ENCODE assay signal across 15 cellular contexts in genomic region chr9:42160299-42160698, GRCh38. TPM values are rescaled to one million over a fixed set of nuclear protein-coding genes. Genes with fewer than 3 reads are reported as not detected.
DNase-seq lines count a peak whose midpoint lies in the region; TF ChIP-seq lines count a peak whose summit lies in the region.
"Not testable (repeated sequence)": the region's sequence is repeated elsewhere in the genome, so short reads cannot be mapped to it uniquely, and the experiment has no call there.
"Had no signal": no experiment of that assay in that cellular context is flagged by ENCODE, and none has a peak within 500 bp of the region (broad histone marks: within the 10 kb centered on the region; RNA-seq: fewer than 3 reads in every experiment).

No MANE protein-coding gene starts in this region.

- not testable (repeated sequence) for H2BK120ac ChIP-seq in neuronal stem cell (ENCODE audit: low read depth, low read length)

- not testable (repeated sequence) for H3K14ac ChIP-seq in neuronal stem cell (ENCODE audit: low read length)

- not testable (repeated sequence) for H3K27me3 ChIP-seq in A673 (replicated peaks; ENCODE audit: insufficient read depth, low read depth, low read length, poor library complexity); neuronal stem cell (ENCODE audit: control insufficient read depth in 3 of 3, insufficient read depth in 3 of 3, low read depth in 1 of 3, low read length in 3 of 3)

- not testable (repeated sequence) for H2AK5ac ChIP-seq in neuronal stem cell (ENCODE audit: low read depth, low read length)

- H3K4me2 ChIP-seq in OCI-LY7 (ENCODE audit: low read length); neuronal stem cell (ENCODE audit: insufficient read depth, low read length, poor library complexity, severe bottlenecking): not testable (repeated sequence)

- DNase-seq in A673 (ENCODE audit: low spot score) (peak; percentile 0), M059J (ENCODE audit: low read depth) (peak; percentile 3), OCI-LY7 (ENCODE audit: low spot score) (peak; percentile 3), astrocyte of the spinal cord (ENCODE audit: low read depth, low spot score) (peak; percentile 3), epithelial cell of esophagus (ENCODE audit: low read depth) (peak; percentile 11), iPS-NIHi7 (ENCODE audit: extremely low spot score) (peak; percentile 7), neuronal stem cell (ENCODE audit: low spot score) (peak; percentile 3)

- H4K20me1 ChIP-seq in OCI-LY7 (ENCODE audit: insufficient read depth, low read length), result not testable (repeated sequence)

- not testable (repeated sequence) for H4K8ac ChIP-seq in neuronal stem cell (ENCODE audit: low read depth, low read length)

- not testable (repeated sequence) for H4K91ac ChIP-seq in neuronal stem cell (ENCODE audit: low read depth, low read length, poor library complexity)

- not testable (repeated sequence) for H3K9me3 ChIP-seq in A673 (ENCODE audit: low read depth, low read length, poor library complexity, severe bottlenecking); OCI-LY7 (ENCODE audit: low read length); neuronal stem cell (replicated peaks in 1 of 2; ENCODE audit: control insufficient read depth in 2 of 2, insufficient read depth in 1 of 2, low read depth in 1 of 2, low read length in 2 of 2)

- not testable (repeated sequence) for H2BK15ac ChIP-seq in neuronal stem cell (ENCODE audit: low read length)

- H3K23ac ChIP-seq in neuronal stem cell (ENCODE audit: low read depth, low read length, poor library complexity), result not testable (repeated sequence)

- not testable (repeated sequence) for H2BK5ac ChIP-seq in neuronal stem cell (ENCODE audit: low read length)

- not testable (repeated sequence) for H3K4me3 ChIP-seq in A673 (ENCODE audit: low read depth, low read length, poor library complexity, severe bottlenecking); OCI-LY7 (ENCODE audit: low read depth, low read length, poor library complexity, severe bottlenecking); astrocyte of the spinal cord (ENCODE audit: low read depth, low read length); epithelial cell of esophagus (ENCODE audit: low read length); neuronal stem cell (ENCODE audit: low read length in 2 of 2)

- not testable (repeated sequence) for H3K18ac ChIP-seq in neuronal stem cell (ENCODE audit: low read length)

- H3K36me3 ChIP-seq in A673 (ENCODE audit: insufficient read depth, low read length, poor library complexity, severe bottlenecking); OCI-LY7 (ENCODE audit: insufficient read depth, low read length); neuronal stem cell (replicated peaks in 1 of 2; ENCODE audit: control insufficient read depth in 2 of 2, insufficient read depth in 2 of 2, low read length in 2 of 2): not testable (repeated sequence)

- not testable (repeated sequence) for H3K27ac ChIP-seq in A673 (ENCODE audit: low read depth, low read length, poor library complexity, severe bottlenecking); OCI-LY7 (ENCODE audit: low read depth, low read length, poor library complexity, severe bottlenecking); neuronal stem cell (replicated peaks; ENCODE audit: low read length)

- H3K9me2 ChIP-seq in OCI-LY7 (ENCODE audit: insufficient read depth, low read length), result not testable (repeated sequence)

- not testable (repeated sequence) for BruUV-seq in A673 (replicated peaks; lab: Mats Ljungman, UMichigan); OCI-LY7 (replicated peaks; lab: Mats Ljungman, UMichigan)

- not testable (repeated sequence) for H3K79me2 ChIP-seq in OCI-LY7 (ENCODE audit: insufficient read depth, low read depth, low read length)

- H3K9ac ChIP-seq in neuronal stem cell (ENCODE audit: low read depth, low read length, poor library complexity), result not testable (repeated sequence)

- in situ Hi-C loops in astrocyte of the spinal cord (cut with HindIII; ENCODE audit: low sequenced_read_pairs), result not testable (repeated sequence)

- intact Hi-C loops in A673 (cut with micrococcal nuclease; ENCODE audit: unreplicated experiment); OCI-LY7 (cut with micrococcal nuclease; ENCODE audit: unreplicated experiment): not testable (repeated sequence)

- H3K79me1 ChIP-seq in neuronal stem cell (ENCODE audit: low read depth, low read length), result not testable (repeated sequence)

- CTCF ChIA-PET in A673 (lab: Charles Lee); OCI-LY7 (lab: Charles Lee; ENCODE audit: unreplicated experiment): not testable (repeated sequence)

- 0 out of 2 replicates have a peak, but pooled peaks have one; percentile 15 for TF ChIP-seq CTCF in A673 (conservative IDR thresholded peaks at IDR 0.05; ENCODE audit: low read depth, low read length)
- TF ChIP-seq CTCF in GM12873 (IDR thresholded peaks at IDR 0.05; ENCODE audit: insufficient read depth, low read depth, low read length, missing control alignments), result peak; percentile 26
- peak; percentile 43; the same call in 1 of the 2 replicates for TF ChIP-seq CTCF in OCI-LY7 (conservative IDR thresholded peaks at IDR 0.05; ENCODE audit: low read length)
- not testable (repeated sequence) for TF ChIP-seq CTCF in astrocyte of the spinal cord (IDR thresholded peaks at IDR 0.05; ENCODE audit: low read depth, low read length)
- TF ChIP-seq CTCF in epithelial cell of esophagus (IDR thresholded peaks at IDR 0.05; ENCODE audit: insufficient read depth, low read depth, low read length, missing control alignments), result peak; percentile 9

- not testable (repeated sequence) for H3K4me1 ChIP-seq in A673 (ENCODE audit: insufficient read depth, low read length, poor library complexity, severe bottlenecking); OCI-LY7 (ENCODE audit: insufficient read depth, low read length, poor library complexity, severe bottlenecking); neuronal stem cell (ENCODE audit: control insufficient read depth in 2 of 2, insufficient read depth in 1 of 2, low read depth in 1 of 2, low read length in 2 of 2)

- POLR2A ChIA-PET in A673 (lab: Charles Lee; ENCODE audit: low non-redundant PET); OCI-LY7 (lab: Charles Lee): not testable (repeated sequence)

- H2AFZ ChIP-seq in OCI-LY7 (ENCODE audit: low read length); neuronal stem cell (ENCODE audit: low read length): not testable (repeated sequence)

- H3K4ac ChIP-seq in neuronal stem cell (ENCODE audit: low read length), result not testable (repeated sequence)

- not testable (repeated sequence) for H2BK12ac ChIP-seq in neuronal stem cell (ENCODE audit: low read length)

- no CpG with 5 or more reads among the region's 1 CpG for WGBS in neuronal stem cell (ENCODE audit: extremely low coverage in 2 of 2, insufficient read length in 2 of 2, insufficient replicate concordance in 1 of 2), 2 donors

RNA-seq across cellular contexts. Expression of gene SPATA31A6, which starts 23.2 kb away (rescaled TPM):
- total RNA-seq in A673 (2021), result not detected in 2 replicates
- not detected in 2 replicates for total RNA-seq in M059J (2014; rRNA removed; shearing (Covaris generic))
- total RNA-seq in OCI-LY7 (2014; rRNA removed; shearing (Covaris generic)), result not detected in 2 replicates
- total RNA-seq in OCI-LY7 (2022), result not detected in 2 replicates
- 0.04 TPM for polyA plus RNA-seq in neuronal stem cell (2013, experiment 1 of 2)
- polyA plus RNA-seq in neuronal stem cell (2013, experiment 2 of 2), result 0.03 TPM
- total RNA-seq: activated B cell treated with CpG ODN at 0.5 μM for 24 hours; activated CD4-positive, alpha-beta memory T cell treated with anti-CD3 and anti-CD28 coated beads, Interleukin-2, amount 10 ng/mL, durations not matched to agents 7 days and 5 days; heart left ventricle; HT-29; T-helper 17 cell had no signal
- polyA plus RNA-seq: esophagus, heart left ventricle, keratinocyte had no signal

RNA-seq across cellular contexts. Expression of gene CNTNAP3B, which starts 31.1 kb away (rescaled TPM):
- total RNA-seq in A673 (2021) (0.34 and 0.68 TPM in 2 replicates), OCI-LY7 (2022) (not detected in 2 replicates)
- 0.62 TPM in 2 replicates for total RNA-seq in M059J (2014; rRNA removed; shearing (Covaris generic))
- not detected in 2 replicates for total RNA-seq in OCI-LY7 (2014; rRNA removed; shearing (Covaris generic))
- 5.9 TPM for polyA plus RNA-seq in neuronal stem cell (2013, experiment 1 of 2)
- polyA plus RNA-seq in neuronal stem cell (2013, experiment 2 of 2), result 6.4 TPM
- total RNA-seq: activated CD4-positive, alpha-beta memory T cell treated with anti-CD3 and anti-CD28 coated beads, Interleukin-2, amount 10 ng/mL, durations not matched to agents 7 days and 5 days had no signal
